In the genomic region with DNA sequence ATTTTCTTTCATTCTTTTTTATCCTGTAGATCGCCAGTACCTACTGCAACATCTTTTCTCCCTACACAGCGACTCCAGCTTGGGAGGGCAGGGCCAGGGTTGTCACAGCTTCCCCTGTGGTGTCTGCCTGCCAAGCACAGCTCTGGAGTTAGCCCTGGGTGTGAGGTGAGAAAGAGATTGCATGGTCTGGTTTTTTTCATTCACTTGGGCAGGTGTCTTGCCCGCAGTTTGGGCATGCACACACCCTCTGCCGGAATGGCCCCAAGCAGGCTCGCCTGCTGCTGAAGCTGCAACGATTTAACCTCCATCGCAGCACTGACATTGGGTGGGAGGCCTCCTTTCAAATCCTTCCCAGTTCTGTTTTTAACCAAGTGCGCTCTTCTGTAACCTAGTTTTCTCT, we compare ENCODE assay signal across 19 cellular contexts.
A peak's percentile ranks its signal among the peaks of the same experiment; 100 is the strongest.
DNase-seq lines count a peak whose midpoint lies in the region; ATAC-seq and TF ChIP-seq lines count a peak whose summit lies in the region.
"Had no signal": no experiment of that assay in that cellular context is flagged by ENCODE, and none has a peak within 500 bp of the region (broad histone marks: within the 10 kb centered on the region; RNA-seq: fewer than 3 reads in every experiment).

No MANE protein-coding gene starts in this region.

- H3K27me3 ChIP-seq in cardiac muscle cell: no peaks in the 10 kb centered on the region
- H3K27me3 ChIP-seq: BE2C had no signal

- H3K36me3 ChIP-seq in cardiac muscle cell: peaks cover 36% of the 10 kb centered on the region
- H3K36me3 ChIP-seq: HAP-1 had no signal

- no peak overlapping the region for H3K4me3 Mint-ChIP-seq in stimulated activated naive B cell treated with anti-CD40 and anti-IgM and Interleukin-4, amounts not matched to agents 10 μg/mL and 1 μg/mL and 100 μg/mL, for 72 hours
- H3K4me3 Mint-ChIP-seq in activated naive CD4-positive, alpha-beta T cell treated with anti-CD3 and anti-CD28 coated beads, Interleukin-2, amount 10 ng/mL, durations not matched to agents 7 days and 5 days: no peak overlapping the region
- H3K4me3 Mint-ChIP-seq: CD4-positive, alpha-beta memory T cell had no signal

- H3K27ac Mint-ChIP-seq in stimulated activated naive B cell treated with anti-CD40 and anti-IgM and Interleukin-4, amounts not matched to agents 10 μg/mL and 1 μg/mL and 100 μg/mL, for 72 hours: peak overlapping the region; percentile 3
- H3K27ac Mint-ChIP-seq in activated naive CD4-positive, alpha-beta T cell treated with anti-CD3 and anti-CD28 coated beads, Interleukin-2, amount 10 ng/mL, durations not matched to agents 7 days and 5 days: no peak overlapping the region
- H3K27ac Mint-ChIP-seq: CD4-positive, alpha-beta memory T cell had no signal

- H3K9me3 Mint-ChIP-seq in stimulated activated naive B cell treated with anti-CD40 and anti-IgM and Interleukin-4, amounts not matched to agents 10 μg/mL and 1 μg/mL and 100 μg/mL, for 72 hours: peaks cover 0 to under 1% of the 10 kb centered on the region in 2 donors
- no peaks in the 10 kb centered on the region for H3K9me3 Mint-ChIP-seq in activated naive CD4-positive, alpha-beta T cell treated with anti-CD3 and anti-CD28 coated beads, Interleukin-2, amount 10 ng/mL, durations not matched to agents 7 days and 5 days
- H3K9me3 Mint-ChIP-seq: CD4-positive, alpha-beta memory T cell had no signal

- CTCF ChIA-PET in activated naive CD4-positive, alpha-beta T cell treated with anti-CD3 and anti-CD28 coated beads, Interleukin-2, amount 10 ng/mL, durations not matched to agents 7 days and 5 days (lab: Charles Lee): no interaction called here

- peaks cover 17% of the 10 kb centered on the region for H3K4me1 ChIP-seq in cardiac muscle cell (ENCODE audit: low read depth)
- H3K4me1 ChIP-seq: A549, BE2C had no signal

- H3K36me3 Mint-ChIP-seq in stimulated activated naive B cell treated with anti-CD40 and anti-IgM and Interleukin-4, amounts not matched to agents 10 μg/mL and 1 μg/mL and 100 μg/mL, for 72 hours: no peaks in the 10 kb centered on the region
- H3K36me3 Mint-ChIP-seq in activated naive CD4-positive, alpha-beta T cell treated with anti-CD3 and anti-CD28 coated beads, Interleukin-2, amount 10 ng/mL, durations not matched to agents 7 days and 5 days: no peaks in the 10 kb centered on the region

- intact Hi-C loops in left ventricle myocardium superior (cut with micrococcal nuclease): no loop called here

- no peaks in the 10 kb centered on the region for H3K4me1 Mint-ChIP-seq in stimulated activated naive B cell treated with anti-CD40 and anti-IgM and Interleukin-4, amounts not matched to agents 10 μg/mL and 1 μg/mL and 100 μg/mL, for 72 hours
- H3K4me1 Mint-ChIP-seq in activated naive CD4-positive, alpha-beta T cell treated with anti-CD3 and anti-CD28 coated beads, Interleukin-2, amount 10 ng/mL, durations not matched to agents 7 days and 5 days: peaks cover 4% of the 10 kb centered on the region
- H3K4me1 Mint-ChIP-seq: CD4-positive, alpha-beta memory T cell had no signal

- H3K27me3 Mint-ChIP-seq in stimulated activated naive B cell treated with anti-CD40 and anti-IgM and Interleukin-4, amounts not matched to agents 10 μg/mL and 1 μg/mL and 100 μg/mL, for 72 hours: no peaks in the 10 kb centered on the region
- H3K27me3 Mint-ChIP-seq in activated naive CD4-positive, alpha-beta T cell treated with anti-CD3 and anti-CD28 coated beads, Interleukin-2, amount 10 ng/mL, durations not matched to agents 7 days and 5 days: no peaks in the 10 kb centered on the region
- H3K27me3 Mint-ChIP-seq: CD4-positive, alpha-beta memory T cell had no signal

- no peaks in the 10 kb centered on the region for H3K9me3 ChIP-seq in cardiac muscle cell (ENCODE audit: low read depth)
- H3K9me3 ChIP-seq: A549, BE2C, HAP-1 had no signal

- peak in 23 of 61 donors; percentile 3 to 53 (median 20) for DNase-seq in caudate nucleus (lab: John Stamatoyannopoulos, UW)
- no peak for DNase-seq in cardiac muscle cell (ENCODE audit: low read depth in 1 of 2, low spot score in 1 of 2)
- peak; percentile 42 for DNase-seq in left ventricle myocardium superior
- DNase-seq in stimulated activated naive B cell treated with anti-CD40 and anti-IgM and Interleukin-4, amounts not matched to agents 10 μg/mL and 1 μg/mL and 100 μg/mL, for 72 hours: no peak
- no peak for DNase-seq in HuH-7.5 (ENCODE audit: low spot score)
- DNase-seq in activated naive CD4-positive, alpha-beta T cell treated with anti-CD3 and anti-CD28 coated beads, Interleukin-2, amount 10 ng/mL, durations not matched to agents 7 days and 5 days: no peak
- DNase-seq: BE2C; CD4-positive, alpha-beta memory T cell; COR-L47; DMS153; DMS79 treated with DMSO at 0.1 percent for 48 hours; EL; GDM1 had no signal

- ATAC-seq in left ventricle myocardium superior: peak; percentile 96
- ATAC-seq in stimulated activated naive B cell treated with anti-CD40 and anti-IgM and Interleukin-4, amounts not matched to agents 10 μg/mL and 1 μg/mL and 100 μg/mL, for 72 hours (replicated peaks): no peak
- ATAC-seq in GM19328 (IDR thresholded peaks at IDR 0.05; ENCODE audit: unreplicated experiment): no peak
- no peak for ATAC-seq in HG03378 (IDR thresholded peaks at IDR 0.05; ENCODE audit: unreplicated experiment)
- ATAC-seq: A549, HepG2 had no signal

- no peak for TF ChIP-seq CTCF in cardiac muscle cell (IDR thresholded peaks at IDR 0.05; ENCODE audit: low read depth, low read length)

- peak overlapping the region; percentile 46 for H3K27ac ChIP-seq in caudate nucleus (ENCODE audit: low read depth, low read length)
- H3K27ac ChIP-seq in cardiac muscle cell: peak overlapping the region; percentile 24
- H3K27ac ChIP-seq: A549, C4-2B had no signal

- H3K4me3 ChIP-seq in cardiac muscle cell: no peak overlapping the region
- H3K4me3 ChIP-seq: A549, HAP-1 had no signal
